ENCODE assay signal across 8 cellular contexts in genomic region chr5:16464664-16465543, GRCh38. TPM values are rescaled to one million over a fixed set of nuclear protein-coding genes. Genes with fewer than 3 reads are reported as not detected.
DNase-seq lines count a peak whose midpoint lies in the region; ATAC-seq and TF ChIP-seq lines count a peak whose summit lies in the region.

No MANE protein-coding gene starts in this region.

- H3K27ac Mint-ChIP-seq in immature natural killer cell: peak overlapping the region; percentile 95 to 99 (median 96)

- peak overlapping the region; percentile 98 for H3K4me3 ChIP-seq in astrocyte of the cerebellum (ENCODE audit: low read depth, low read length)
- H3K4me3 ChIP-seq in stomach smooth muscle (ENCODE audit: low read length in 2 of 2): peak overlapping the region; percentile 87 to 98

- in situ Hi-C loops in astrocyte of the cerebellum (cut with HindIII; ENCODE audit: low sequenced_read_pairs): no loop called here

- H3K36me3 Mint-ChIP-seq in immature natural killer cell: peaks cover 12 to 34% (median 16%) of the 10 kb centered on the region in 3 donors

- no peaks in the 10 kb centered on the region for H3K9me3 Mint-ChIP-seq in immature natural killer cell

- TF ChIP-seq CTCF in C4-2B (conservative IDR thresholded peaks at IDR 0.05) (no peak; the same call in 1 of the 2 replicates), astrocyte of the cerebellum (IDR thresholded peaks at IDR 0.05; ENCODE audit: low read depth, low read length, missing control alignments) (no peak)

- peaks cover 4 to 15% (median 9%) of the 10 kb centered on the region in 3 donors for H3K27me3 Mint-ChIP-seq in immature natural killer cell (ENCODE audit: low read depth in 3 of 3)

- H3K4me1 ChIP-seq in stomach smooth muscle (ENCODE audit: control insufficient read depth, insufficient read depth, low read length): peaks cover 16% of the 10 kb centered on the region

- peaks cover 23 to 25% of the 10 kb centered on the region in 2 donors for H3K36me3 ChIP-seq in stomach smooth muscle (ENCODE audit: control insufficient read depth in 2 of 2, insufficient read depth in 2 of 2, low read length in 2 of 2)

- H3K27ac ChIP-seq in C4-2B (peak overlapping the region; percentile 88), stomach smooth muscle (ENCODE audit: low read length) (peak overlapping the region; percentile 60)

- H3K9ac ChIP-seq in stomach smooth muscle (ENCODE audit: low read length in 2 of 2): peak overlapping the region; percentile 86 to 91

- peaks cover 78 to 97% of the 10 kb centered on the region in 2 donors for H3K4me1 Mint-ChIP-seq in immature natural killer cell

- ATAC-seq in HG02840 (IDR thresholded peaks at IDR 0.05; ENCODE audit: low FRiP score, unreplicated experiment) (no peak), GM19463 (IDR thresholded peaks at IDR 0.05; ENCODE audit: unreplicated experiment) (no peak)

- H3K9me3 ChIP-seq in stomach smooth muscle (ENCODE audit: control insufficient read depth in 2 of 2, low read length in 2 of 2): no peaks in the 10 kb centered on the region

- peak; percentile 5 for DNase-seq in LoVo (ENCODE audit: low spot score)
- DNase-seq in astrocyte of the cerebellum (ENCODE audit: low read depth): no peak
- no peak for DNase-seq in immature natural killer cell
- DNase-seq in NCI-H748 (lab: John Stamatoyannopoulos, UW; ENCODE audit: unreplicated experiment): no peak

- no peaks in the 10 kb centered on the region for H3K27me3 ChIP-seq in stomach smooth muscle (ENCODE audit: control insufficient read depth in 1 of 2, insufficient read depth in 2 of 2, low read length in 2 of 2)

- peak overlapping the region; percentile 96 to 99 (median 97) for H3K4me3 Mint-ChIP-seq in immature natural killer cell

RNA-seq across cellular contexts. Expression of gene ZNF622, which starts 0.7 kb away (rescaled TPM):
- 10 to 100 TPM; 56.9 to 57.8 (median 57.2) TPM for polyA plus RNA-seq in immature natural killer cell
